8 cellular contexts compared by ENCODE assay signal in genomic region chrX:47885501-47885900, GRCh38.
"Had no signal": no experiment of that assay in that cellular context is flagged by ENCODE, and none has a peak within 500 bp of the region (broad histone marks: within the 10 kb centered on the region; RNA-seq: fewer than 3 reads in every experiment).

No MANE protein-coding gene starts in this region.

- ATAC-seq: GM23338, HCT116 had no signal

- DNase-seq: GM23248, GOT3, H7, H9, HCEC 1CT, HFFc6 had no signal
